In the genomic region with DNA sequence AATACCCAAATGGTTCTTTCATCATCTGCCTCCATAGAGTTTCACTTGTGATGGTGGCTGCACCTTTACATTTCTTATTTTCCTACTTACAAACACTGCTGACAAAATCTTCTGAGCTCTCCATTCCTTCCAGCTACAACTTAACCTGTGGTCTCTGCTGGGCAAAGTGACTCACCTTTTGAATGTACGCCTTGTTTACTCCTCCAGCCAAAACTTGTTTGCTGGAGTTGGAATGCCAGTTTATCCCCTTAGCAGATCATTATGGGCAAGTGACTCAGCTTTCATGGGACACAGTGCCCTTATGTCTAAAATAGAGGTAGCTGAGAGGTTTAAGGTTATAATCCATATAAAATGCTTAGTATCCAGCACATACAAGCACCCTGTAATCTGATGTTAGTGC, we compare ENCODE assay signal across 16 cellular contexts.
"Had no signal": no experiment of that assay in that cellular context is flagged by ENCODE, and none has a peak within 500 bp of the region (broad histone marks: within the 10 kb centered on the region; RNA-seq: fewer than 3 reads in every experiment).

No MANE protein-coding gene starts in this region.

- H3K27ac ChIP-seq: hepatocyte, neural progenitor cell, stomach, testis, upper lobe of left lung had no signal

- H3K36me3 ChIP-seq: neural progenitor cell, stomach, upper lobe of left lung had no signal

- FAIRE-seq: astrocyte had no signal

- H3K79me2 ChIP-seq: hepatocyte had no signal

- H3K4me1 ChIP-seq: neural progenitor cell, stomach, testis, upper lobe of left lung had no signal

- H3K27me3 ChIP-seq: hepatocyte, neural progenitor cell, stomach, testis, upper lobe of left lung had no signal

- DNase-seq: activated naive CD4-positive, alpha-beta T cell treated with anti-CD3 and anti-CD28 coated beads, Interleukin-2, amount 10 ng/mL, durations not matched to agents 7 days and 5 days; activated T-cell treated with anti-CD3 and anti-CD28 coated beads for 4 hours; erythroblast; islet precursor cell; naive B cell; stimulated activated CD4-positive, alpha-beta T cell treated with anti-CD3 and anti-CD28 coated beads, Interleukin-12 subunit alpha, Interleukin-12 subunit beta, amount 100 ng/mL, for 4 hours; stimulated activated CD4-positive, alpha-beta T cell treated with anti-CD3 and anti-CD28 coated beads, Interleukin-2, amount 100 ng/mL, for 24 hours; stomach; testis; upper lobe of left lung had no signal

- H3K4me2 ChIP-seq: hepatocyte, neural progenitor cell had no signal

- H3K4me3 ChIP-seq: hepatocyte, lung, neural progenitor cell, stomach, testis, upper lobe of left lung had no signal

- H3K9me3 ChIP-seq: stomach, testis, upper lobe of left lung had no signal

- ATAC-seq: activated CD4-positive, CD25-positive, alpha-beta regulatory T cell treated with anti-CD3 and anti-CD28 coated beads, Interleukin-2, amount 50 U/mL, for 24 hours; activated T-helper 17 cell treated with anti-CD3 and anti-CD28 coated beads, Interleukin-2, amount 50 U/mL, for 72 hours had no signal

- H2AFZ ChIP-seq: hepatocyte, neural progenitor cell had no signal

- H3K9ac ChIP-seq: neural progenitor cell had no signal
